In the genomic region with DNA sequence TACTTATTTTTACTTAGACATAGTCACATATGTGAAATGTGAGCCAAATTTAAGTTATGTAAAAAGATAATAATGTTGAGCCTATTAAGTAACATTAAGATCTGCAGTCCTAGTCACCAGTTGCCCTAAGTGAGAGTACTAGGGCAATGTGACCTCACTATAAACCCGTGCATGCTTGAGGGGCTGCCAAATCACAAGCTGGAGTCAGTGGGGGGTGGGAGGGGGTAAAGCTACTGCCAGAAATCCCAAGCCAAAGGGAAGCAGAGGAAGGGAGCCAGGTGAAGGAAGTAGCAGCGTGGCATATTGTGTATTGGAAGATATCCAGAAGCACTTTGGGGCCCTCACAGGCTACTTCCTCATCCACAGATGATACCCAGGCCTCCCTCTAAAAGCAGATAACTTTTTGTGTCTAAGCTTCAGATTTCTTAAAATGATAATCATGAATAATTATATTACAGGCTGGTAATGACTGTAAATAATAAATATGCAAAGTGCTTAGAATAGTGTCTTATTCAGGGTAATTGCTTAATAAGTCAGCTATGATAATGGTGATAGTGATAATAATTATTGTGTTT, we compare ENCODE assay signal across 23 cellular contexts.
DNase-seq lines count a peak whose midpoint lies in the region; ATAC-seq, FAIRE-seq and TF ChIP-seq lines count a peak whose summit lies in the region.
"Had no signal": no experiment of that assay in that cellular context is flagged by ENCODE, and none has a peak within 500 bp of the region (broad histone marks: within the 10 kb centered on the region; RNA-seq: fewer than 3 reads in every experiment).

No MANE protein-coding gene starts in this region.

- no peak overlapping the region for H3K4me3 Mint-ChIP-seq in astrocyte (ENCODE audit: unreplicated experiment)
- no peak overlapping the region for H3K4me3 Mint-ChIP-seq in stimulated activated naive B cell treated with anti-CD40 and anti-IgM and Interleukin-4, amounts not matched to agents 10 μg/mL and 1 μg/mL and 100 μg/mL, for 72 hours
- no peak overlapping the region for H3K4me3 Mint-ChIP-seq in stimulated activated effector memory CD8-positive, alpha-beta T cell treated with anti-CD3 and anti-CD28 coated beads, Interleukin-12 subunit alpha, Interleukin-12 subunit beta, amount 100 ng/mL, for 72 hours
- H3K4me3 Mint-ChIP-seq: activated CD4-positive, alpha-beta memory T cell treated with anti-CD3 and anti-CD28 coated beads for 36 hours; CD8-positive, alpha-beta memory T cell; T-helper 1 cell treated with Interleukin-12 subunit alpha and Interleukin-12 subunit beta and Interleukin-4 antibody, amounts not matched to agents 30 μg/mL and 1 μg/mL, for 36 hours had no signal

- H3K27ac ChIP-seq in astrocyte (ENCODE audit: low read depth, low read length) = no peak overlapping the region
- H3K27ac ChIP-seq: esophagus squamous epithelium, left ventricle myocardium inferior had no signal

- no peak for FAIRE-seq in astrocyte (lab: Jason Lieb, UNC)
- FAIRE-seq: H54, HTR-8/SVneo had no signal

- peak; percentile 40 for DNase-seq in DMS153 treated with DMSO at 0.1 percent for 48 hours (lab: John Stamatoyannopoulos, UW; ENCODE audit: unreplicated experiment)
- DNase-seq in NCI-H2081 treated with DMSO at 0.1 percent for 48 hours (lab: John Stamatoyannopoulos, UW) = peak; percentile 59
- DNase-seq in astrocyte (ENCODE audit: low read depth) = peak; percentile 13
- DNase-seq in myocyte (ENCODE audit: low read depth) = peak; percentile 24
- no peak for DNase-seq in stimulated activated naive B cell treated with anti-CD40 and anti-IgM and Interleukin-4, amounts not matched to agents 10 μg/mL and 1 μg/mL and 100 μg/mL, for 72 hours
- DNase-seq in Ammon's horn (ENCODE audit: low spot score) = no peak
- no peak for DNase-seq in stimulated activated effector memory CD8-positive, alpha-beta T cell treated with anti-CD3 and anti-CD28 coated beads, Interleukin-12 subunit alpha, Interleukin-12 subunit beta, amount 100 ng/mL, for 72 hours (ENCODE audit: low spot score in 2 of 2)
- no peak for DNase-seq in NOMO-1 (lab: John Stamatoyannopoulos, UW; ENCODE audit: unreplicated experiment in 2 of 2)
- DNase-seq: activated CD4-positive, alpha-beta memory T cell treated with anti-CD3 and anti-CD28 coated beads for 36 hours; activated naive CD4-positive, alpha-beta T cell; amniotic stem cell; CD8-positive, alpha-beta memory T cell; central memory CD4-positive, alpha-beta T cell; effector CD8-positive, alpha-beta T cell; esophagus squamous epithelium; glutamatergic neuron; Karpas-422; left ventricle myocardium inferior; NCI-H1417 treated with DMSO at 0.1 percent for 48 hours; SHP77 had no signal

- ATAC-seq in stimulated activated naive B cell treated with anti-CD40 and anti-IgM and Interleukin-4, amounts not matched to agents 10 μg/mL and 1 μg/mL and 100 μg/mL, for 72 hours (replicated peaks) = no peak
- no peak for ATAC-seq in stimulated activated effector memory CD8-positive, alpha-beta T cell treated with anti-CD3 and anti-CD28 coated beads, Interleukin-12 subunit alpha, Interleukin-12 subunit beta, amount 100 ng/mL, for 72 hours

- peaks cover 11% of the 10 kb centered on the region for H3K4me1 ChIP-seq in astrocyte (ENCODE audit: insufficient read depth, low read length)
- H3K4me1 ChIP-seq: esophagus squamous epithelium, left ventricle myocardium inferior had no signal

- H3K9me3 Mint-ChIP-seq in astrocyte (ENCODE audit: unreplicated experiment) = no peaks in the 10 kb centered on the region
- H3K9me3 Mint-ChIP-seq in stimulated activated naive B cell treated with anti-CD40 and anti-IgM and Interleukin-4, amounts not matched to agents 10 μg/mL and 1 μg/mL and 100 μg/mL, for 72 hours = peaks cover 3 to 4% of the 10 kb centered on the region in 2 donors
- H3K9me3 Mint-ChIP-seq in stimulated activated effector memory CD8-positive, alpha-beta T cell treated with anti-CD3 and anti-CD28 coated beads, Interleukin-12 subunit alpha, Interleukin-12 subunit beta, amount 100 ng/mL, for 72 hours = no peaks in the 10 kb centered on the region
- H3K9me3 Mint-ChIP-seq: activated CD4-positive, alpha-beta memory T cell treated with anti-CD3 and anti-CD28 coated beads for 36 hours; T-helper 1 cell treated with Interleukin-12 subunit alpha and Interleukin-12 subunit beta and Interleukin-4 antibody, amounts not matched to agents 30 μg/mL and 1 μg/mL, for 36 hours had no signal

- H3K27me3 ChIP-seq in astrocyte (ENCODE audit: insufficient read depth, low read length) = no peaks in the 10 kb centered on the region
- H3K27me3 ChIP-seq: esophagus squamous epithelium had no signal

- no peaks in the 10 kb centered on the region for H3K36me3 ChIP-seq in astrocyte (ENCODE audit: insufficient read depth, low read length)
- H3K36me3 ChIP-seq: esophagus squamous epithelium, left ventricle myocardium inferior had no signal

- no peak for TF ChIP-seq CTCF in astrocyte (IDR thresholded peaks at IDR 0.05; ENCODE audit: insufficient read depth, low read depth, low read length)

- no peaks in the 10 kb centered on the region for H3K79me2 ChIP-seq in astrocyte (ENCODE audit: insufficient read depth, low read length)

- no peaks in the 10 kb centered on the region for H4K20me1 ChIP-seq in astrocyte (ENCODE audit: insufficient read depth, low read length)

- H2AFZ ChIP-seq in astrocyte (ENCODE audit: low read depth, low read length) = no peak overlapping the region

- no peaks in the 10 kb centered on the region for H3K9me3 ChIP-seq in astrocyte (ENCODE audit: insufficient read depth, low read depth, low read length)
- H3K9me3 ChIP-seq: esophagus squamous epithelium, left ventricle myocardium inferior had no signal

- no peak overlapping the region for H3K4me2 ChIP-seq in astrocyte (ENCODE audit: low read length)

- no peak overlapping the region for H3K4me3 ChIP-seq in astrocyte (ENCODE audit: insufficient read depth, low read depth, low read length)
- H3K4me3 ChIP-seq: esophagus squamous epithelium, left ventricle myocardium inferior had no signal

- no peaks in the 10 kb centered on the region for H3K36me3 Mint-ChIP-seq in astrocyte (ENCODE audit: low read depth, unreplicated experiment)
- no peaks in the 10 kb centered on the region for H3K36me3 Mint-ChIP-seq in stimulated activated naive B cell treated with anti-CD40 and anti-IgM and Interleukin-4, amounts not matched to agents 10 μg/mL and 1 μg/mL and 100 μg/mL, for 72 hours
- no peaks in the 10 kb centered on the region for H3K36me3 Mint-ChIP-seq in stimulated activated effector memory CD8-positive, alpha-beta T cell treated with anti-CD3 and anti-CD28 coated beads, Interleukin-12 subunit alpha, Interleukin-12 subunit beta, amount 100 ng/mL, for 72 hours
- H3K36me3 Mint-ChIP-seq: activated CD4-positive, alpha-beta memory T cell treated with anti-CD3 and anti-CD28 coated beads for 36 hours; CD8-positive, alpha-beta memory T cell had no signal

- H3K27me3 Mint-ChIP-seq in astrocyte (ENCODE audit: low read depth, unreplicated experiment) = no peaks in the 10 kb centered on the region
- H3K27me3 Mint-ChIP-seq in stimulated activated naive B cell treated with anti-CD40 and anti-IgM and Interleukin-4, amounts not matched to agents 10 μg/mL and 1 μg/mL and 100 μg/mL, for 72 hours = peaks cover 0 to 5% of the 10 kb centered on the region in 2 donors
- H3K27me3 Mint-ChIP-seq: CD8-positive, alpha-beta memory T cell had no signal

- no peak overlapping the region for H3K9ac ChIP-seq in astrocyte (ENCODE audit: low read length)

- H3K27ac Mint-ChIP-seq in astrocyte (ENCODE audit: unreplicated experiment) = peak overlapping the region; percentile 34
- H3K27ac Mint-ChIP-seq in stimulated activated naive B cell treated with anti-CD40 and anti-IgM and Interleukin-4, amounts not matched to agents 10 μg/mL and 1 μg/mL and 100 μg/mL, for 72 hours = no peak overlapping the region
- no peak overlapping the region for H3K27ac Mint-ChIP-seq in stimulated activated effector memory CD8-positive, alpha-beta T cell treated with anti-CD3 and anti-CD28 coated beads, Interleukin-12 subunit alpha, Interleukin-12 subunit beta, amount 100 ng/mL, for 72 hours
- H3K27ac Mint-ChIP-seq: activated CD4-positive, alpha-beta memory T cell treated with anti-CD3 and anti-CD28 coated beads for 36 hours; CD8-positive, alpha-beta memory T cell; T-helper 1 cell treated with Interleukin-12 subunit alpha and Interleukin-12 subunit beta and Interleukin-4 antibody, amounts not matched to agents 30 μg/mL and 1 μg/mL, for 36 hours had no signal

- peaks cover 34% of the 10 kb centered on the region for H3K4me1 Mint-ChIP-seq in astrocyte (ENCODE audit: low read depth, unreplicated experiment)
- H3K4me1 Mint-ChIP-seq in stimulated activated naive B cell treated with anti-CD40 and anti-IgM and Interleukin-4, amounts not matched to agents 10 μg/mL and 1 μg/mL and 100 μg/mL, for 72 hours = no peaks in the 10 kb centered on the region
- H3K4me1 Mint-ChIP-seq in stimulated activated effector memory CD8-positive, alpha-beta T cell treated with anti-CD3 and anti-CD28 coated beads, Interleukin-12 subunit alpha, Interleukin-12 subunit beta, amount 100 ng/mL, for 72 hours = no peaks in the 10 kb centered on the region
- H3K4me1 Mint-ChIP-seq: CD8-positive, alpha-beta memory T cell had no signal

Comparison
In these comparisons a context has a peak if more than half of its experiments do, and no peak if none do; other contexts are left out.
1. DNase-seq: peak in DMS153 treated with DMSO at 0.1 percent for 48 hours (single experiment), NCI-H2081 treated with DMSO at 0.1 percent for 48 hours (single experiment), astrocyte (single experiment) and myocyte (single experiment); none in stimulated activated naive B cell treated with anti-CD40 and anti-IgM and Interleukin-4, amounts not matched to agents 10 μg/mL and 1 μg/mL and 100 μg/mL, for 72 hours (single experiment), Ammon's horn (single experiment), stimulated activated effector memory CD8-positive, alpha-beta T cell treated with anti-CD3 and anti-CD28 coated beads, Interleukin-12 subunit alpha, Interleukin-12 subunit beta, amount 100 ng/mL, for 72 hours (0 of 2) and NOMO-1 (0 of 2).